ENCODE assay signal across 15 cellular contexts in genomic region chr4:185405296-185405999, GRCh38. TPM values are rescaled to one million over a fixed set of nuclear protein-coding genes. Genes with fewer than 3 reads are reported as not detected.
DNase-seq lines count a peak whose midpoint lies in the region; ATAC-seq and TF ChIP-seq lines count a peak whose summit lies in the region.
"Had no signal": no experiment of that assay in that cellular context is flagged by ENCODE, and none has a peak within 500 bp of the region (broad histone marks: within the 10 kb centered on the region; RNA-seq: fewer than 3 reads in every experiment).

No MANE protein-coding gene starts in this region.

- no peaks in the 10 kb centered on the region for H3K9me3 ChIP-seq in body of pancreas
- H3K9me3 ChIP-seq: mucosa of descending colon, right lobe of liver had no signal

- H3K4me1 ChIP-seq in body of pancreas, result peaks cover 31% of the 10 kb centered on the region
- H3K4me1 ChIP-seq: right lobe of liver had no signal

- no peak for TF ChIP-seq POLR2A in body of pancreas (IDR thresholded peaks at IDR 0.05)

- WGBS in body of pancreas, 2 donors, result 46 to 49% methylated on average over 6 of the region's 6 CpGs

- H3K4me3 ChIP-seq in body of pancreas, result no peak overlapping the region
- H3K4me3 ChIP-seq: K562, mucosa of descending colon, right lobe of liver had no signal

- TF ChIP-seq CTCF in body of pancreas (IDR thresholded peaks at IDR 0.05), result no peak

- intact Hi-C loops in body of pancreas (cut with DNase I), result no loop called here

- DNase-seq in body of pancreas (no peak), cerebellar nuclear complex (lab: John Stamatoyannopoulos, UW) (no peak), GOT3 (lab: John Stamatoyannopoulos, UW) (no peak), HPDE6-E6E7 (ENCODE audit: extremely low spot score) (no peak)
- DNase-seq in activated effector memory CD4-positive, alpha-beta T cell treated with Interleukin-2 at 50 U/mL for 16 hours, result no peak
- DNase-seq: activated CD4-positive, CD25-positive, alpha-beta regulatory T cell treated with anti-CD3 and anti-CD28 coated beads, Interleukin-2, amount 50 U/mL, for 72 hours; effector CD8-positive, alpha-beta T cell; mucosa of descending colon; right lobe of liver; SIG-M5 had no signal

- peaks cover 0 to 4% of the 10 kb centered on the region in 2 donors for H3K36me3 ChIP-seq in body of pancreas (replicated peaks in 1 of 2; ENCODE audit: insufficient read depth in 1 of 2, low read depth in 2 of 2)

- no peaks in the 10 kb centered on the region for H3K27me3 ChIP-seq in body of pancreas
- H3K27me3 ChIP-seq: right lobe of liver had no signal

- peak; percentile 65 for ATAC-seq in GM18519 (IDR thresholded peaks at IDR 0.05; ENCODE audit: low FRiP score, unreplicated experiment)
- peak; percentile 50 for ATAC-seq in GM21423 (IDR thresholded peaks at IDR 0.05; ENCODE audit: unreplicated experiment)
- peak; percentile 81 for ATAC-seq in HG03342 (IDR thresholded peaks at IDR 0.05; ENCODE audit: unreplicated experiment)
- ATAC-seq in body of pancreas, result peak; percentile 66
- ATAC-seq: K562, mucosa of descending colon had no signal

- peak overlapping the region in 3 of 4 donors; percentile 34 to 75 (median 51) for H3K27ac ChIP-seq in body of pancreas
- H3K27ac ChIP-seq: C4-2B, right lobe of liver had no signal

RNA-seq across cellular contexts. Expression of gene ANKRD37, which starts 8.8 kb away (rescaled TPM):
- total RNA-seq in body of pancreas, result 10 to 100 TPM; 10.1 to 22.4 TPM

RNA-seq across cellular contexts. Expression of gene LRP2BP, which starts 9.7 kb away (rescaled TPM):
- total RNA-seq in body of pancreas, result 1 to 10 TPM; 2.0 to 2.1 TPM

RNA-seq across cellular contexts. Expression of gene UFSP2, which starts 20.3 kb away (rescaled TPM):
- 10 to 100 TPM; 14.8 to 18.5 TPM for total RNA-seq in body of pancreas
